8 cellular contexts compared by ENCODE assay signal in genomic region chr17:38896373-38896954, GRCh38. TPM values are rescaled to one million over a fixed set of nuclear protein-coding genes. Genes with fewer than 3 reads are reported as not detected.
DNase-seq lines count a peak whose midpoint lies in the region; ATAC-seq and TF ChIP-seq lines count a peak whose summit lies in the region.

No MANE protein-coding gene starts in this region.

- H2BK120ac ChIP-seq in mesenchymal stem cell (ENCODE audit: low read depth, low read length): no peak overlapping the region

- H2BK12ac ChIP-seq in mesenchymal stem cell (ENCODE audit: low read length in 2 of 2): no peak overlapping the region

- no peak overlapping the region for H2AK5ac ChIP-seq in mesenchymal stem cell (ENCODE audit: low read length, severe bottlenecking)

- TF ChIP-seq CTCF in coronary artery (IDR thresholded peaks at IDR 0.05) (no peak), transverse colon (IDR thresholded peaks at IDR 0.05) (no peak)

- H3K79me1 ChIP-seq in mesenchymal stem cell (replicated peaks; ENCODE audit: low read length, poor library complexity, severe bottlenecking): peaks cover 8% of the 10 kb centered on the region

- intact Hi-C loops in transverse colon (cut with DNase I; ENCODE audit: low total_unique reads): no loop called here

- H3K27ac ChIP-seq in coronary artery (peak overlapping the region; percentile 64 to 83), mesenchymal stem cell (ENCODE audit: low read length, poor library complexity, severe bottlenecking) (no peak overlapping the region), transverse colon (peak overlapping the region; percentile 74 to 83 (median 79))

- DNase-seq in activated T-cell treated with anti-CD3 and anti-CD28 coated beads, Interleukin-2, amount 50 U/mL, for 24 hours: no peak
- DNase-seq in activated T-cell treated with anti-CD3 and anti-CD28 coated beads, Interleukin-2, amount 50 U/mL, for 72 hours: no peak
- no peak for DNase-seq in coronary artery (ENCODE audit: low spot score)
- peak; percentile 71 for DNase-seq in mesenchymal stem cell
- DNase-seq in transverse colon: no peak
- no peak for DNase-seq in central memory CD4-positive, alpha-beta T cell
- DNase-seq in NCI-H187 (lab: John Stamatoyannopoulos, UW): no peak

- H3K4ac ChIP-seq in mesenchymal stem cell (ENCODE audit: low read depth in 1 of 2, low read length in 2 of 2): no peak overlapping the region

- H2BK15ac ChIP-seq in mesenchymal stem cell (ENCODE audit: low read depth, poor library complexity, severe bottlenecking): no peak overlapping the region

- H3K4me2 ChIP-seq in mesenchymal stem cell (ENCODE audit: low read length, poor library complexity, severe bottlenecking): no peak overlapping the region

- H2BK5ac ChIP-seq in mesenchymal stem cell (ENCODE audit: low read depth, low read length, poor library complexity, severe bottlenecking): no peak overlapping the region

- no peak for ATAC-seq in activated T-cell treated with anti-CD3 and anti-CD28 coated beads, Interleukin-2, amount 50 U/mL, for 72 hours (replicated peaks in 1 of 2)
- ATAC-seq in GM19455 (IDR thresholded peaks at IDR 0.05; ENCODE audit: unreplicated experiment): no peak

- H3K9me3 ChIP-seq in mesenchymal stem cell (ENCODE audit: control insufficient read depth, low read length) (no peaks in the 10 kb centered on the region), transverse colon (no peaks in the 10 kb centered on the region)

- H3K27me3 ChIP-seq in mesenchymal stem cell (ENCODE audit: control insufficient read depth in 1 of 2, insufficient read depth in 1 of 2, low read length in 2 of 2) (no peaks in the 10 kb centered on the region), transverse colon (no peaks in the 10 kb centered on the region)

- H3K4me3 ChIP-seq in coronary artery (peak overlapping the region; percentile 24), mesenchymal stem cell (ENCODE audit: insufficient read depth in 1 of 2, low read depth in 1 of 2, low read length in 2 of 2) (no peak overlapping the region), transverse colon (no peak overlapping the region)

- no peak overlapping the region for H4K91ac ChIP-seq in mesenchymal stem cell (ENCODE audit: low read length)

- in situ Hi-C loops in transverse colon (cut with MboI; ENCODE audit: low pct_ligation_motif_present in 1 of 4, low pct_unique_long_range_greater_than_20kb in 1 of 4, low sequenced_read_pairs in 3 of 4): no loop called here

- TF ChIP-seq EP300 in transverse colon (IDR thresholded peaks at IDR 0.05; ENCODE audit: low read depth): no peak

- no peak overlapping the region for H4K8ac ChIP-seq in mesenchymal stem cell (ENCODE audit: low read length)

- H3K9me3 Mint-ChIP-seq in activated T-cell treated with anti-CD3 and anti-CD28 coated beads, Interleukin-2, amount 50 U/mL, for 24 hours: no peaks in the 10 kb centered on the region
- peaks cover 0 to 1% of the 10 kb centered on the region in 2 donors for H3K9me3 Mint-ChIP-seq in activated T-cell treated with anti-CD3 and anti-CD28 coated beads, Interleukin-2, amount 50 U/mL, for 72 hours

- H3K36me3 ChIP-seq in mesenchymal stem cell (ENCODE audit: control insufficient read depth in 1 of 2, insufficient read depth in 2 of 2, low read depth in 1 of 2, low read length in 2 of 2) (peaks cover 64 to 83% of the 10 kb centered on the region in 2 experiments), transverse colon (peaks cover 0 to 22% (median 3%) of the 10 kb centered on the region in 4 donors)

- peaks cover 84% of the 10 kb centered on the region for H3K4me1 Mint-ChIP-seq in activated T-cell treated with anti-CD3 and anti-CD28 coated beads, Interleukin-2, amount 50 U/mL, for 24 hours (ENCODE audit: low read depth)
- H3K4me1 Mint-ChIP-seq in activated T-cell treated with anti-CD3 and anti-CD28 coated beads, Interleukin-2, amount 50 U/mL, for 72 hours (ENCODE audit: low read depth): peaks cover 73% of the 10 kb centered on the region

- no peak overlapping the region for H2AFZ ChIP-seq in mesenchymal stem cell (ENCODE audit: low read depth, low read length)

- peaks cover 88% of the 10 kb centered on the region for H3K36me3 Mint-ChIP-seq in activated T-cell treated with anti-CD3 and anti-CD28 coated beads, Interleukin-2, amount 50 U/mL, for 24 hours (ENCODE audit: low read depth)
- H3K36me3 Mint-ChIP-seq in activated T-cell treated with anti-CD3 and anti-CD28 coated beads, Interleukin-2, amount 50 U/mL, for 72 hours (ENCODE audit: insufficient read depth in 2 of 2): peaks cover 7 to 25% of the 10 kb centered on the region in 2 donors

- peaks cover 66% of the 10 kb centered on the region for H3K4me1 ChIP-seq in mesenchymal stem cell (ENCODE audit: control insufficient read depth, insufficient read depth, low read depth, low read length)
- peaks cover 40 to 85% (median 59%) of the 10 kb centered on the region in 4 donors for H3K4me1 ChIP-seq in transverse colon

- H3K18ac ChIP-seq in mesenchymal stem cell (ENCODE audit: low read depth in 1 of 2, low read length in 2 of 2): peak overlapping the region in 1 of 2 experiments; percentile 71

- H3K9ac ChIP-seq in mesenchymal stem cell (ENCODE audit: low read length): peak overlapping the region; percentile 8

- H3K23ac ChIP-seq in mesenchymal stem cell (ENCODE audit: low read length in 2 of 2): no peak overlapping the region

- peak overlapping the region in 1 of 2 experiments; percentile 13 for H3K14ac ChIP-seq in mesenchymal stem cell (ENCODE audit: low read length in 2 of 2)

- WGBS in mesenchymal stem cell: 71% methylated on average over 13 of the region's 13 CpGs
- WGBS in transverse colon (ENCODE audit: low coverage in 1 of 2), 2 donors: 68% methylated on average over 13 of the region's 13 CpGs; no CpG with 5 or more reads in 1 of the 2 donors

- peak overlapping the region; percentile 91 for H3K27ac Mint-ChIP-seq in activated T-cell treated with anti-CD3 and anti-CD28 coated beads, Interleukin-2, amount 50 U/mL, for 24 hours
- no peak overlapping the region for H3K27ac Mint-ChIP-seq in activated T-cell treated with anti-CD3 and anti-CD28 coated beads, Interleukin-2, amount 50 U/mL, for 72 hours

- H3K4me3 Mint-ChIP-seq in activated T-cell treated with anti-CD3 and anti-CD28 coated beads, Interleukin-2, amount 50 U/mL, for 24 hours: no peak overlapping the region
- H3K4me3 Mint-ChIP-seq in activated T-cell treated with anti-CD3 and anti-CD28 coated beads, Interleukin-2, amount 50 U/mL, for 72 hours: no peak overlapping the region

- no peak for TF ChIP-seq POLR2A in transverse colon (IDR thresholded peaks at IDR 0.05)

- H3K27me3 Mint-ChIP-seq in activated T-cell treated with anti-CD3 and anti-CD28 coated beads, Interleukin-2, amount 50 U/mL, for 24 hours: no peaks in the 10 kb centered on the region
- no peaks in the 10 kb centered on the region for H3K27me3 Mint-ChIP-seq in activated T-cell treated with anti-CD3 and anti-CD28 coated beads, Interleukin-2, amount 50 U/mL, for 72 hours (ENCODE audit: low read depth)

RNA-seq across cellular contexts. Expression of gene LASP1, which starts 26.6 kb away (rescaled TPM):
- 100 to 1,000 TPM; 160 to 172 TPM for total RNA-seq in activated T-cell treated with anti-CD3 and anti-CD28 coated beads, Interleukin-2, amount 50 U/mL, for 72 hours
- 223 TPM for polyA plus RNA-seq in mesenchymal stem cell (2013, experiment 1 of 2)
- 220 TPM for polyA plus RNA-seq in mesenchymal stem cell (2013, experiment 2 of 2)
- 100 to 1,000 TPM; 117 to 553 (median 307) TPM for total RNA-seq in transverse colon

RNA-seq across cellular contexts. Expression of gene RPL23, which starts 42.9 kb away (rescaled TPM):
- total RNA-seq in activated T-cell treated with anti-CD3 and anti-CD28 coated beads, Interleukin-2, amount 50 U/mL, for 72 hours: 1,000 to 10,000 TPM; 1,230 to 1,505 TPM
- polyA plus RNA-seq in mesenchymal stem cell (2013, experiment 1 of 2): 3,739 TPM
- 3,716 TPM for polyA plus RNA-seq in mesenchymal stem cell (2013, experiment 2 of 2)
- 1,000 to 10,000 TPM in 1 of 4 donors, 100 to 1,000 TPM in 3; 386 to 1,109 (median 710) TPM for total RNA-seq in transverse colon
